In genomic region chr4:75490155-75490554, GRCh38 we compare ENCODE assay signal across 10 cellular contexts. TPM values are rescaled to one million over a fixed set of nuclear protein-coding genes. Genes with fewer than 3 reads are reported as not detected.
DNase-seq lines count a peak whose midpoint lies in the region; ATAC-seq and TF ChIP-seq lines count a peak whose summit lies in the region.
"Had no signal": no experiment of that assay in that cellular context is flagged by ENCODE, and none has a peak within 500 bp of the region (broad histone marks: within the 10 kb centered on the region; RNA-seq: fewer than 3 reads in every experiment).

No MANE protein-coding gene starts in this region.

- peak; percentile 22 for TF ChIP-seq CTCF in AG09309 (IDR thresholded peaks at IDR 0.05; ENCODE audit: control insufficient read depth, insufficient read depth, low read depth, low read length, missing control alignments)
- TF ChIP-seq CTCF in kidney epithelial cell (IDR thresholded peaks at IDR 0.05; ENCODE audit: insufficient read depth, low read length, poor library complexity, severe bottlenecking) = peak; percentile 35

- H3K36me3 ChIP-seq in adipocyte (ENCODE audit: control insufficient read depth, insufficient read depth, low read length, severe bottlenecking) (peaks cover 59% of the 10 kb centered on the region), kidney epithelial cell (ENCODE audit: control insufficient read depth, insufficient read depth, low read length) (peaks cover 2% of the 10 kb centered on the region)

- no peaks in the 10 kb centered on the region for H3K9me3 ChIP-seq in adipocyte (ENCODE audit: control insufficient read depth, low read length)

- H3K4me1 ChIP-seq in adipocyte (ENCODE audit: control insufficient read depth, insufficient read depth, low read length) = peaks cover 10% of the 10 kb centered on the region

- H3K4me3 ChIP-seq in AG09309 (ENCODE audit: control insufficient read depth, low read depth, low read length) = no peak overlapping the region
- no peak overlapping the region for H3K4me3 ChIP-seq in adipocyte (ENCODE audit: low read length)
- H3K4me3 ChIP-seq in kidney epithelial cell (ENCODE audit: low read depth, low read length) = no peak overlapping the region

- H3K9ac ChIP-seq in adipocyte (ENCODE audit: low read length) = no peak overlapping the region

- ATAC-seq in GM18870 (IDR thresholded peaks at IDR 0.05; ENCODE audit: unreplicated experiment) (no peak), HG02884 (IDR thresholded peaks at IDR 0.05; ENCODE audit: unreplicated experiment) (no peak), HG03139 (IDR thresholded peaks at IDR 0.05; ENCODE audit: unreplicated experiment) (no peak)

- DNase-seq in AG09309 (ENCODE audit: low read depth) (no peak), HT-29 (ENCODE audit: low spot score) (peak; percentile 17), adipocyte (ENCODE audit: low read depth) (peak; percentile 61), kidney epithelial cell (ENCODE audit: low read depth) (no peak), NCI-H1092 treated with DMSO at 0.1 percent for 48 hours (lab: John Stamatoyannopoulos, UW) (no peak)
- DNase-seq: activated CD4-positive, alpha-beta T cell treated with anti-CD3 and anti-CD28 coated beads, Interleukin-2, amount 50 U/mL, for 1 hour; NCI-H1930 had no signal

- H3K27me3 ChIP-seq in adipocyte (replicated peaks; ENCODE audit: control insufficient read depth, insufficient read depth, low read length) = no peaks in the 10 kb centered on the region
- H3K27me3 ChIP-seq in kidney epithelial cell (ENCODE audit: control insufficient read depth, insufficient read depth, low read length) = no peaks in the 10 kb centered on the region

RNA-seq across cellular contexts. Expression of gene RCHY1, which starts 24.0 kb away (rescaled TPM):
- total RNA-seq in HT-29 (2014; rRNA removed; shearing (Covaris generic)) = 6.2 and 10.8 TPM in 2 replicates
- 20.3 and 25.9 TPM in 2 replicates for total RNA-seq in kidney epithelial cell

RNA-seq across cellular contexts. Expression of gene THAP6, which starts 24.1 kb away (rescaled TPM):
- total RNA-seq in HT-29 (2014; rRNA removed; shearing (Covaris generic)) = 4.8 and 5.4 TPM in 2 replicates
- 12.4 and 16.0 TPM in 2 replicates for total RNA-seq in kidney epithelial cell

Comparison
In these comparisons a context has a peak if more than half of its experiments do, and no peak if none do; other contexts are left out.
1. DNase-seq: peak in HT-29 (single experiment) and adipocyte (single experiment); none in AG09309 (single experiment), kidney epithelial cell (single experiment) and NCI-H1092 treated with DMSO at 0.1 percent for 48 hours (single experiment).